Comparison of ENCODE assay signal across 9 cellular contexts in the genomic region with DNA sequence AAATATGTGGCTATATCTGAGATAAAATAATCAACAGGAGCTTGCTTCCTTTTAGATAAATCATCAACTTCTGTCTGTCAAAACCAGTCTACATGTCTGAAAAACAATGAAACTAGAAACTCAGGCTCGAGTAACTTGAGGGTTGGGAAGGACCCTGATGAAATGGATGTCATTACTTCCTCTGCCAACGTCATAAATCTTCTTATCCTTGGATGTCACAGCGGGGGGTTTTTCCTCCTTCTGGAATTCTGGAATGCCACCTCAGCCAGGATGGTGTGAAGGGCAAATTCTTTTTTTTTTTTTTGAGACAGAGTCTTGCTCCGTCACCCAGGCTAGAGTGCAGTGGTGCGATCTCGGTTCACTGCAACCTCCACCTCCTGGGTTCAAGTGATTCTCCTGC.
"Had no signal": no experiment of that assay in that cellular context is flagged by ENCODE, and none has a peak within 500 bp of the region (broad histone marks: within the 10 kb centered on the region; RNA-seq: fewer than 3 reads in every experiment).

No MANE protein-coding gene starts in this region.

- H3K27ac ChIP-seq: breast epithelium, ovary, tibial artery had no signal

- H3K4me1 ChIP-seq: breast epithelium had no signal

- DNase-seq: activated CD4-positive, alpha-beta memory T cell treated with anti-CD3 and anti-CD28 coated beads for 36 hours; activated gamma-delta T cell treated with Interleukin-2 at 50 U/mL for 16 hours; activated naive CD8-positive, alpha-beta T cell treated with anti-CD3 and anti-CD28 coated beads for 36 hours; activated T-cell treated with anti-CD3 and anti-CD28 coated beads, Interleukin-2, amount 50 U/mL, for 4 hours; immature natural killer cell; ovary; tibial artery had no signal

- H3K9me3 ChIP-seq: breast epithelium, ovary, tibial artery had no signal

- H3K4me3 ChIP-seq: breast epithelium, ovary, smooth muscle cell, tibial artery had no signal

- H3K36me3 ChIP-seq: breast epithelium, ovary, tibial artery had no signal

- H3K27me3 ChIP-seq: breast epithelium, ovary, tibial artery had no signal
